Comparison of ENCODE assay signal across 10 cellular contexts in genomic region chr6:131808460-131809269, GRCh38. TPM values are rescaled to one million over a fixed set of nuclear protein-coding genes. Genes with fewer than 3 reads are reported as not detected.
DNase-seq lines count a peak whose midpoint lies in the region; ATAC-seq, FAIRE-seq and TF ChIP-seq lines count a peak whose summit lies in the region.
"Had no signal": no experiment of that assay in that cellular context is flagged by ENCODE, and none has a peak within 500 bp of the region (broad histone marks: within the 10 kb centered on the region; RNA-seq: fewer than 3 reads in every experiment).

No MANE protein-coding gene starts in this region.

- H3K4me2 ChIP-seq in K562 (ENCODE audit: insufficient read depth, low read length): peak overlapping the region; percentile 61

- TF ChIP-seq CTCF in K562 (IDR thresholded peaks at IDR 0.05 in 2 of 3, conservative IDR thresholded peaks at IDR 0.05 in 1 of 3; ENCODE audit: insufficient read depth in 2 of 3, low read depth in 1 of 3, low read length in 3 of 3) (no peak), lung (IDR thresholded peaks at IDR 0.05; ENCODE audit: control extremely low read depth, extremely low read depth) (no peak), tibial nerve (IDR thresholded peaks at IDR 0.05) (no peak)

- no peaks in the 10 kb centered on the region for H3K36me3 Mint-ChIP-seq in activated naive CD4-positive, alpha-beta T cell treated with anti-CD3 and anti-CD28 coated beads for 36 hours (ENCODE audit: low read depth)

- ATAC-seq in K562 (no peak), lung (ENCODE audit: insufficient read depth, low FRiP score) (no peak), HG03378 (IDR thresholded peaks at IDR 0.05; ENCODE audit: unreplicated experiment) (no peak)

- BruUV-seq in K562 (replicated peaks; lab: Mats Ljungman, UMichigan): no TSS peak

- H3K27me3 Mint-ChIP-seq in activated naive CD4-positive, alpha-beta T cell treated with anti-CD3 and anti-CD28 coated beads for 36 hours (ENCODE audit: low read depth): peaks cover 25% of the 10 kb centered on the region

- H3K9ac ChIP-seq in K562 (ENCODE audit: insufficient read depth in 1 of 2, low read depth in 2 of 2, low read length in 2 of 2): peak overlapping the region in 1 of 2 experiments; percentile 83; a peak in 2 of 4 replicates

- CTCF ChIA-PET in activated naive CD4-positive, alpha-beta T cell treated with anti-CD3 and anti-CD28 coated beads for 36 hours (lab: Charles Lee): interaction anchor here (1.0 kb wide), 1 partner anchor 180 kb away, joined by 3 read pairs; no protein-coding TSS in a partner anchor
- CTCF ChIA-PET in K562 (lab: Yijun Ruan, JAX; ENCODE audit: low intra/inter-chr PET ratio): no interaction called here

- H3K4me3 ChIP-seq in K562 (peak overlapping the region; percentile 33), lung (peak overlapping the region; percentile 58), tibial nerve (peak overlapping the region; percentile 55 to 83 (median 65))

- H3K79me2 ChIP-seq in K562 (ENCODE audit: control insufficient read depth, insufficient read depth, low read length): no peaks in the 10 kb centered on the region

- H3K36me3 ChIP-seq in K562 (ENCODE audit: control insufficient read depth, insufficient read depth, low read length) (no peaks in the 10 kb centered on the region), lung (ENCODE audit: control insufficient read depth in 2 of 2, insufficient read depth in 2 of 2, low read length in 2 of 2) (no peaks in the 10 kb centered on the region), tibial nerve (no peaks in the 10 kb centered on the region)

- H3K9me3 Mint-ChIP-seq in activated naive CD4-positive, alpha-beta T cell treated with anti-CD3 and anti-CD28 coated beads for 36 hours: no peaks in the 10 kb centered on the region

- no peaks in the 10 kb centered on the region for H3K9me1 ChIP-seq in K562 (ENCODE audit: control insufficient read depth, insufficient read depth, low read length)

- TF ChIP-seq RAD21 in K562 (CRISPR knock-in tag; conservative IDR thresholded peaks at IDR 0.05 in 1 of 2, IDR thresholded peaks at IDR 0.05 in 1 of 2): no peak

- H3K27ac ChIP-seq in K562 (ENCODE audit: extremely low read depth, low read depth, low read length) (no peak overlapping the region), lung (ENCODE audit: low read depth in 1 of 2, low read length in 1 of 2) (peak overlapping the region in 1 of 2 donors; percentile 64), tibial nerve (peak overlapping the region in 2 of 4 donors; percentile 64 to 88)

- 48% methylated on average over 12 of the region's 12 CpGs for WGBS in K562 (ENCODE audit: insufficient coverage, low coverage, missing lambda C conversion rate)
- WGBS in lung, 2 donors: 33 to 38% methylated on average over 12 of the region's 12 CpGs
- 44 to 46% methylated on average over 12 of the region's 12 CpGs for WGBS in tibial nerve, 2 donors

- TF ChIP-seq POLR2A in K562 (conservative IDR thresholded peaks at IDR 0.05) (no peak), tibial nerve (IDR thresholded peaks at IDR 0.05) (no peak)

- H3K27ac Mint-ChIP-seq in activated naive CD4-positive, alpha-beta T cell treated with anti-CD3 and anti-CD28 coated beads for 36 hours: no peak overlapping the region

- TF ChIP-seq EP300 in K562 (IDR thresholded peaks at IDR 0.05; ENCODE audit: low read length) (no peak), tibial nerve (IDR thresholded peaks at IDR 0.05) (no peak)

- peaks cover 3 to 9% of the 10 kb centered on the region in 2 experiments; a peak in 3 of 5 replicates for H3K4me1 ChIP-seq in K562 (replicated peaks in 1 of 2; ENCODE audit: control insufficient read depth in 2 of 2, insufficient read depth in 2 of 2, low read length in 2 of 2)
- peaks cover 2 to 6% of the 10 kb centered on the region in 2 donors for H3K4me1 ChIP-seq in lung (ENCODE audit: control insufficient read depth in 2 of 2, insufficient read depth in 2 of 2, low read length in 2 of 2)
- peaks cover 0 to 22% (median 9%) of the 10 kb centered on the region in 4 donors for H3K4me1 ChIP-seq in tibial nerve

- H2AFZ ChIP-seq in K562 (ENCODE audit: low read depth, low read length): peak overlapping the region; percentile 66; the same call in 1 of the 2 replicates

- H3K9me3 ChIP-seq in K562 (replicated peaks; ENCODE audit: control insufficient read depth, insufficient read depth, low read depth, low read length) (no peaks in the 10 kb centered on the region), lung (ENCODE audit: control insufficient read depth in 2 of 2, insufficient read depth in 1 of 2, low read length in 1 of 2) (no peaks in the 10 kb centered on the region), tibial nerve (no peaks in the 10 kb centered on the region)

- POLR2A ChIA-PET in K562 (lab: Yijun Ruan, JAX): interaction anchor here (0.8 kb wide), 1 partner anchor 491 kb away, joined by 3 read pairs; no protein-coding TSS in a partner anchor

- in situ Hi-C loops in K562 (cut with MboI): no loop called here

- H3K27me3 ChIP-seq in K562 (ENCODE audit: control insufficient read depth in 2 of 2, insufficient read depth in 2 of 2, low read length in 2 of 2): peaks cover 15 to 18% of the 10 kb centered on the region in 2 experiments; a peak in 3 of 5 replicates
- H3K27me3 ChIP-seq in lung (ENCODE audit: control insufficient read depth, insufficient read depth): no peaks in the 10 kb centered on the region
- H3K27me3 ChIP-seq in tibial nerve: no peaks in the 10 kb centered on the region

- H3K4me1 Mint-ChIP-seq in activated naive CD4-positive, alpha-beta T cell treated with anti-CD3 and anti-CD28 coated beads for 36 hours (ENCODE audit: low read depth): peaks cover 12% of the 10 kb centered on the region

- H4K20me1 ChIP-seq in K562 (replicated peaks; ENCODE audit: control insufficient read depth, insufficient read depth, low read length): no peaks in the 10 kb centered on the region

- DNase-seq in activated naive CD4-positive, alpha-beta T cell treated with anti-CD3 and anti-CD28 coated beads for 36 hours: no peak
- no peak for DNase-seq in activated naive CD4-positive, alpha-beta T cell (lab: John Stamatoyannopoulos, UW)
- no peak for DNase-seq in K562 (ENCODE audit: extremely low read depth in 1 of 4, low spot score in 3 of 4)
- DNase-seq in lung (ENCODE audit: low spot score): no peak
- no peak for DNase-seq in tibial nerve (ENCODE audit: low spot score in 2 of 2)
- no peak for DNase-seq in cerebellum (ENCODE audit: low spot score)
- no peak for DNase-seq in NCI-H345 treated with DMSO at 0.1 percent for 48 hours (lab: John Stamatoyannopoulos, UW; ENCODE audit: unreplicated experiment)
- DNase-seq: DND-41 had no signal

- FAIRE-seq in K562 (lab: Jason Lieb, UNC): no peak
- FAIRE-seq: TTC549 had no signal

- peak overlapping the region; percentile 64 for H3K4me3 Mint-ChIP-seq in activated naive CD4-positive, alpha-beta T cell treated with anti-CD3 and anti-CD28 coated beads for 36 hours

- intact Hi-C loops in activated naive CD4-positive, alpha-beta T cell treated with anti-CD3 and anti-CD28 coated beads for 36 hours (cut with micrococcal nuclease): no loop called here
- intact Hi-C loops in K562 (cut with micrococcal nuclease): no loop called here

TF ChIP-seq in K562, 482 proteins besides CTCF, POLR2A, EP300 and RAD21 (continues in another document):
- TF ChIP-seq MBD1 (CRISPR knock-in tag; IDR thresholded peaks at IDR 0.05): no peak
- no peak for TF ChIP-seq SIX5 (IDR thresholded peaks at IDR 0.05; ENCODE audit: borderline replicate concordance in 1 of 2, insufficient read depth in 1 of 2, low read depth in 1 of 2, low read length in 2 of 2)

RNA-seq across cellular contexts. Expression of gene ENPP1, which starts 0.8 kb away (rescaled TPM):
- under 1 TPM in 1 of 2 experiments, not detected in 1; 0.19 TPM for total RNA-seq in activated naive CD4-positive, alpha-beta T cell treated with anti-CD3 and anti-CD28 coated beads for 36 hours
- total RNA-seq in K562 (2011; cell fraction: chromatin; rRNA removed; ENCODE audit: low replicate concordance): 0.30 and 0.70 TPM in 2 replicates
- total RNA-seq in K562 (2011; cell fraction: nucleolus; rRNA removed): 0.33 and 0.39 TPM in 2 replicates
- total RNA-seq in K562 (2011; cell fraction: nucleoplasm; rRNA removed): 0.15 and 0.53 TPM in 2 replicates
- total RNA-seq in K562 (2014; rRNA removed): 0.04 and 0.14 TPM in 2 replicates
- total RNA-seq in K562 (2014; rRNA removed; fragmentation: Illumina TruSeq; extraction: Trizol): 0.07 and 0.10 TPM in 2 replicates
- 0.08 and 0.18 TPM in 2 replicates for total RNA-seq in K562 (2015; rRNA removed; fragmentation: Illumina TruSeq; extraction: Trizol)
- total RNA-seq in K562 (2021): 0.22 and 0.27 TPM in 2 replicates
- polyA plus RNA-seq in K562 (2011; rRNA removed): 0.47 and 0.56 TPM in 2 replicates
- polyA plus RNA-seq in K562 (2011; cell fraction: cytosol; rRNA removed): 0.10 and 0.18 TPM in 2 replicates
- polyA plus RNA-seq in K562 (2011; cell fraction: nucleus; rRNA removed): 0.14 and 0.44 TPM in 2 replicates
- 0.08 TPM in 1 of 2 replicates, not detected in the other for polyA plus RNA-seq in K562 (2012)
- 0.06 and 0.11 TPM in 2 replicates for polyA plus RNA-seq in K562 (2014; fragmentation: Illumina TruSeq; extraction: Trizol)
- under 1 TPM; 0.03 TPM for polyA plus RNA-seq in K562 (2014; fragmentation: Nextera tagmentation; extraction: Ambion mirVana)
- polyA plus RNA-seq in K562 (2014; rRNA removed): 0.05 and 0.17 TPM in 2 replicates
- polyA minus RNA-seq in K562 (2011; rRNA and poly(A)+ RNA removed): 1.0 and 2.3 TPM in 2 replicates
- polyA minus RNA-seq in K562 (2011; cell fraction: cytosol; rRNA and poly(A)+ RNA removed): 0.86 and 1.5 TPM in 2 replicates
- polyA minus RNA-seq in K562 (2011; cell fraction: nucleus; rRNA and poly(A)+ RNA removed): 0.13 and 0.67 TPM in 2 replicates
- 1 to 10 TPM; 1.2 to 7.3 TPM for total RNA-seq in lung
- under 1 TPM; 0.21 to 0.47 TPM for polyA plus RNA-seq in lung
- 10 to 100 TPM; 11.8 to 22.8 (median 18.7) TPM for total RNA-seq in tibial nerve
- total RNA-seq in cerebellum: 1.6 TPM
